In the genomic region with DNA sequence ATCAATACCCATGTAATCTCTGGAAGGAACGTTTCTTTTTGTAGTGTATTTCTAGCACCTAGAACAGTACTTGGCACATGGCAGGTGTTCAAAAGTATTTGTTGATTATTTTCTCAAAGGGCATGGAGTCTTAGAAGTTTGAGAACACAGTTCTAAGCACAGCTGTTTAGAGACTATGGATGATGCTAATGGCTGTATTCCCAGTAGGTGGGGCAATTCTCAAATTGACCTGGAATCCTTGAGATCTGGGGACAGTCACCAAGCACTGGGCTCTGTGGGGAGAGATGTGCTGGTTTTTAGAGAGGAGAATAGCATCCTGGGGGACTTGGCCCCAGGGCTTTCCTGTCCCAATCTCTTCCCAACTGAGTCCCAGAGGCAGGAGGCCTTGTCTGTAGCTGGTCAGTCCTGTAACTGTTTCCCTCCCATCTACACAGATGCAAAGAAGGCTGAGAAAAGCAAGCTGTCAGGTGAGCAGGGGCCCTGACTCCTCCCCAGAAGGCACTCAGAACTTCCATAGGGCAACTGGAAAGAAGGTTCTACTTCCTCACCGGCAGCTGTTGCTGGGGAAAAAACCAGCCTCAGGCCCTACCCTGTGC, we compare ENCODE assay signal across 29 cellular contexts. TPM values are rescaled to one million over a fixed set of nuclear protein-coding genes. Genes with fewer than 3 reads are reported as not detected.
DNase-seq lines count a peak whose midpoint lies in the region; ATAC-seq and TF ChIP-seq lines count a peak whose summit lies in the region.
"Had no signal": no experiment of that assay in that cellular context is flagged by ENCODE, and none has a peak within 500 bp of the region (broad histone marks: within the 10 kb centered on the region; RNA-seq: fewer than 3 reads in every experiment).

No MANE protein-coding gene starts in this region.

- H3K27ac ChIP-seq in RWPE2 (ENCODE audit: poor library complexity, severe bottlenecking) (no peak overlapping the region), upper lobe of left lung (no peak overlapping the region)
- H3K27ac ChIP-seq: GM23248, KMS-11, transverse colon had no signal

- no peak for TF ChIP-seq EP300 in upper lobe of left lung (IDR thresholded peaks at IDR 0.05)

- ATAC-seq in RWPE2 (ENCODE audit: low read depth) (no peak), upper lobe of left lung (ENCODE audit: low FRiP score in 2 of 2) (no peak), omental fat pad (ENCODE audit: low FRiP score) (no peak)
- ATAC-seq: activated T-helper 17 cell treated with anti-CD3 and anti-CD28 coated beads, Interleukin-2, amount 50 U/mL, for 72 hours; stimulated activated naive CD8-positive, alpha-beta T cell treated with anti-CD3 and anti-CD28 coated beads, Interleukin-15, amount 100 ng/mL, for 72 hours; T-cell had no signal

- TF ChIP-seq CTCF in RWPE2 (IDR thresholded peaks at IDR 0.05; ENCODE audit: poor library complexity, severe bottlenecking) (peak; percentile 9), fibroblast of pulmonary artery (IDR thresholded peaks at IDR 0.05; ENCODE audit: low read length, missing control alignments) (peak; percentile 7), retinal pigment epithelial cell (conservative IDR thresholded peaks at IDR 0.05; ENCODE audit: low read depth, low read length) (peak; percentile 33), upper lobe of left lung (IDR thresholded peaks at IDR 0.05) (no peak), omental fat pad (IDR thresholded peaks at IDR 0.05) (no peak)

- no peaks in the 10 kb centered on the region for H3K27me3 ChIP-seq in RWPE2 (ENCODE audit: insufficient read depth, poor library complexity, severe bottlenecking)
- H3K27me3 ChIP-seq in upper lobe of left lung: no peaks in the 10 kb centered on the region
- H3K27me3 ChIP-seq: transverse colon had no signal

- DNase-seq in NCI-H82 (lab: John Stamatoyannopoulos, UW) (peak; percentile 25), NCI-H82 treated with DMSO at 0.1 percent for 48 hours (lab: John Stamatoyannopoulos, UW; ENCODE audit: unreplicated experiment) (no peak), RWPE2 (ENCODE audit: low spot score) (no peak), fibroblast of pulmonary artery (ENCODE audit: low read depth) (no peak), retinal pigment epithelial cell (ENCODE audit: low read depth) (no peak), HuH-7.5 (ENCODE audit: low spot score) (no peak), upper lobe of left lung (no peak), omental fat pad (ENCODE audit: low spot score) (no peak)
- DNase-seq: 8988T; activated CD4-positive, alpha-beta T cell treated with anti-CD3 and anti-CD28 coated beads, Interleukin-2, amount 50 U/mL, for 1 hour; activated CD8-positive, alpha-beta memory T cell treated with anti-CD3 and anti-CD28 coated beads, Interleukin-2, amount 50 U/mL, for 4 hours; activated naive CD8-positive, alpha-beta T cell treated with anti-CD3 and anti-CD28 coated beads for 36 hours; AML-193; cerebellar nuclear complex; DMS79 treated with DMSO at 0.1 percent for 48 hours; erythroblast; GM23248; NCI-H1092 treated with DMSO at 0.1 percent for 48 hours; NCI-H2029 treated with DMSO at 0.1 percent for 48 hours; NCI-H226; NCI-H748 treated with DMSO at 0.1 percent for 48 hours; nucleus accumbens; retina; stimulated activated naive CD8-positive, alpha-beta T cell treated with anti-CD3 and anti-CD28 coated beads, Interleukin-15, amount 100 ng/mL, for 72 hours; T-cell; transverse colon had no signal

- H3K4me1 ChIP-seq in RWPE2 (ENCODE audit: insufficient read depth, poor library complexity, severe bottlenecking): no peaks in the 10 kb centered on the region
- no peaks in the 10 kb centered on the region for H3K4me1 ChIP-seq in upper lobe of left lung
- H3K4me1 ChIP-seq: transverse colon had no signal

- H3K36me3 ChIP-seq in RWPE2 (ENCODE audit: low read depth) (no peaks in the 10 kb centered on the region), upper lobe of left lung (no peaks in the 10 kb centered on the region)
- H3K36me3 ChIP-seq: transverse colon had no signal

- H3K4me3 ChIP-seq in RWPE2 (ENCODE audit: severe bottlenecking): no peak overlapping the region
- no peak overlapping the region for H3K4me3 ChIP-seq in fibroblast of pulmonary artery (replicated peaks; ENCODE audit: low read depth, low read length)
- no peak overlapping the region for H3K4me3 ChIP-seq in retinal pigment epithelial cell (ENCODE audit: low read length)
- H3K4me3 ChIP-seq in upper lobe of left lung: no peak overlapping the region
- H3K4me3 ChIP-seq: GM23248, transverse colon had no signal

- WGBS in upper lobe of left lung, 2 donors: 32 to 65% methylated on average over 1 to 2 of the region's 2 CpGs

- H3K9me3 ChIP-seq in RWPE2 (ENCODE audit: severe bottlenecking) (no peaks in the 10 kb centered on the region), upper lobe of left lung (no peaks in the 10 kb centered on the region)
- H3K9me3 ChIP-seq: transverse colon had no signal

- TF ChIP-seq POLR2A in upper lobe of left lung (IDR thresholded peaks at IDR 0.05): no peak

RNA-seq across cellular contexts. Expression of a gene that starts 17.5 kb away (rescaled TPM):
- total RNA-seq in upper lobe of left lung (not detected), omental fat pad (not detected)
- total RNA-seq: activated naive CD8-positive, alpha-beta T cell treated with anti-CD3 and anti-CD28 coated beads for 36 hours; astrocyte; GM23248; T-cell had no signal

RNA-seq across cellular contexts. Expression of a gene that starts 44.9 kb away (rescaled TPM):
- total RNA-seq in upper lobe of left lung: not detected
- total RNA-seq in omental fat pad: not detected
- total RNA-seq: activated naive CD8-positive, alpha-beta T cell treated with anti-CD3 and anti-CD28 coated beads for 36 hours; activated T-helper 17 cell treated with anti-CD3 and anti-CD28 coated beads, Interleukin-2, amount 50 U/mL, for 72 hours; astrocyte; GM23248; transverse colon had no signal

RNA-seq across cellular contexts. Expression of a gene that starts 49.4 kb away (rescaled TPM):
- total RNA-seq in upper lobe of left lung (under 1 TPM in 1 of 6 donors, not detected in 5; 0.37 TPM), omental fat pad (not detected)
- total RNA-seq: activated naive CD8-positive, alpha-beta T cell treated with anti-CD3 and anti-CD28 coated beads for 36 hours; astrocyte; GM23248; T-cell had no signal

Comparison
In these comparisons a context has a peak if more than half of its experiments do, and no peak if none do; other contexts are left out.
1. CTCF ChIP-seq: peak in RWPE2 (single experiment), fibroblast of pulmonary artery (single experiment) and retinal pigment epithelial cell (single experiment); none in upper lobe of left lung (0 of 6) and omental fat pad (0 of 3).